ENCODE assay signal across 13 cellular contexts in genomic region chr1:31744165-31744888, GRCh38. TPM values are rescaled to one million over a fixed set of nuclear protein-coding genes. Genes with fewer than 3 reads are reported as not detected.
DNase-seq lines count a peak whose midpoint lies in the region; ATAC-seq, FAIRE-seq and TF ChIP-seq lines count a peak whose summit lies in the region.
"Had no signal": no experiment of that assay in that cellular context is flagged by ENCODE, and none has a peak within 500 bp of the region (broad histone marks: within the 10 kb centered on the region; RNA-seq: fewer than 3 reads in every experiment).

No MANE protein-coding gene starts in this region.

- intact Hi-C loops in activated B cell treated with CpG ODN at 0.5 μM for 24 hours (cut with micrococcal nuclease), result loop anchor here (2.0 kb wide), 2 partner anchors 16 to 30 kb away; no protein-coding TSS in a partner anchor

- no peaks in the 10 kb centered on the region for H3K9me3 ChIP-seq in BLaER1
- H3K9me3 ChIP-seq: suprapubic skin had no signal

- H3K27ac Mint-ChIP-seq in activated B cell treated with CpG ODN at 0.5 μM for 24 hours, result peak overlapping the region; percentile 50
- no peak overlapping the region for H3K27ac Mint-ChIP-seq in activated CD4-positive, alpha-beta memory T cell treated with anti-CD3 and anti-CD28 coated beads, Interleukin-2, amount 10 ng/mL, durations not matched to agents 7 days and 5 days
- H3K27ac Mint-ChIP-seq: activated naive CD4-positive, alpha-beta T cell treated with anti-CD3 and anti-CD28 coated beads, Interleukin-2, amount 50 U/mL, for 24 hours had no signal

- peak overlapping the region; percentile 35; the same call in 1 of the 2 replicates for H3K9ac ChIP-seq in BLaER1

- POLR2A ChIA-PET in activated B cell treated with CpG ODN at 0.5 μM for 24 hours (lab: Charles Lee), result interaction anchor here (0.6 kb wide), 2 partner anchors 19 to 563 kb away, joined by 6 read pairs; no protein-coding TSS in a partner anchor
- POLR2A ChIA-PET in activated CD4-positive, alpha-beta memory T cell treated with anti-CD3 and anti-CD28 coated beads, Interleukin-2, amount 10 ng/mL, durations not matched to agents 7 days and 5 days (lab: Charles Lee), result no interaction called here

- CTCF ChIA-PET in activated B cell treated with CpG ODN at 0.5 μM for 24 hours (lab: Charles Lee), result interaction anchor here (0.6 kb wide), 1 partner anchor 41 kb away, joined by 3 read pairs; no protein-coding TSS in a partner anchor
- CTCF ChIA-PET in activated CD4-positive, alpha-beta memory T cell treated with anti-CD3 and anti-CD28 coated beads, Interleukin-2, amount 10 ng/mL, durations not matched to agents 7 days and 5 days (lab: Charles Lee), result interaction anchor here (1.3 to 2.6 kb wide), 6 partner anchors 14 to 80 kb away, joined by 4 to 17 read pairs (median 6); partner anchors contain the start of gene COL16A1

- no peaks in the 10 kb centered on the region for H3K9me3 Mint-ChIP-seq in activated B cell treated with CpG ODN at 0.5 μM for 24 hours
- no peaks in the 10 kb centered on the region for H3K9me3 Mint-ChIP-seq in activated CD4-positive, alpha-beta memory T cell treated with anti-CD3 and anti-CD28 coated beads, Interleukin-2, amount 10 ng/mL, durations not matched to agents 7 days and 5 days
- H3K9me3 Mint-ChIP-seq: activated naive CD4-positive, alpha-beta T cell treated with anti-CD3 and anti-CD28 coated beads, Interleukin-2, amount 50 U/mL, for 24 hours had no signal

- DNase-seq in GM19239 (ENCODE audit: insufficient read length, low spot score) (peak; percentile 82), activated B cell treated with CpG ODN at 0.5 μM for 24 hours (no peak), activated gamma-delta T cell (lab: John Stamatoyannopoulos, UW) (no peak)
- DNase-seq in activated CD4-positive, alpha-beta memory T cell treated with anti-CD3 and anti-CD28 coated beads, Interleukin-2, amount 10 ng/mL, durations not matched to agents 7 days and 5 days, result no peak
- DNase-seq: activated CD4-positive, alpha-beta T cell treated with anti-CD3 and anti-CD28 coated beads, Interleukin-2, amount 50 U/mL, for 48 hours; OCI-M1 had no signal

- peak overlapping the region; percentile 39 for H3K27ac ChIP-seq in BLaER1
- H3K27ac ChIP-seq: suprapubic skin had no signal

- FAIRE-seq in GM19239 (lab: Jason Lieb, UNC), result peak; percentile 33
- FAIRE-seq: A204.1 had no signal

- H3K27me3 ChIP-seq in BLaER1, result no peaks in the 10 kb centered on the region
- H3K27me3 ChIP-seq: suprapubic skin had no signal

- peaks cover 80% of the 10 kb centered on the region for H3K4me1 ChIP-seq in BLaER1
- H3K4me1 ChIP-seq: suprapubic skin had no signal

- H3K36me3 Mint-ChIP-seq in activated B cell treated with CpG ODN at 0.5 μM for 24 hours (ENCODE audit: low read depth), result no peaks in the 10 kb centered on the region
- no peaks in the 10 kb centered on the region for H3K36me3 Mint-ChIP-seq in activated CD4-positive, alpha-beta memory T cell treated with anti-CD3 and anti-CD28 coated beads, Interleukin-2, amount 10 ng/mL, durations not matched to agents 7 days and 5 days (ENCODE audit: low read depth)
- H3K36me3 Mint-ChIP-seq: activated naive CD4-positive, alpha-beta T cell treated with anti-CD3 and anti-CD28 coated beads, Interleukin-2, amount 50 U/mL, for 24 hours had no signal

- peaks cover 42% of the 10 kb centered on the region for H3K4me1 Mint-ChIP-seq in activated B cell treated with CpG ODN at 0.5 μM for 24 hours
- H3K4me1 Mint-ChIP-seq in activated CD4-positive, alpha-beta memory T cell treated with anti-CD3 and anti-CD28 coated beads, Interleukin-2, amount 10 ng/mL, durations not matched to agents 7 days and 5 days, result peaks cover 15% of the 10 kb centered on the region

- H3K27me3 Mint-ChIP-seq in activated B cell treated with CpG ODN at 0.5 μM for 24 hours, result no peaks in the 10 kb centered on the region
- peaks cover 10% of the 10 kb centered on the region for H3K27me3 Mint-ChIP-seq in activated CD4-positive, alpha-beta memory T cell treated with anti-CD3 and anti-CD28 coated beads, Interleukin-2, amount 10 ng/mL, durations not matched to agents 7 days and 5 days
- H3K27me3 Mint-ChIP-seq: activated naive CD4-positive, alpha-beta T cell treated with anti-CD3 and anti-CD28 coated beads, Interleukin-2, amount 50 U/mL, for 24 hours had no signal

- no peaks in the 10 kb centered on the region for H4K20me1 ChIP-seq in BLaER1

- no peak for TF ChIP-seq CTCF in activated B cell treated with CpG ODN at 0.5 μM for 24 hours (IDR thresholded peaks at IDR 0.05)

- H3K4me3 ChIP-seq in BLaER1, result no peak overlapping the region
- H3K4me3 ChIP-seq: suprapubic skin had no signal

- H3K4me2 ChIP-seq in BLaER1, result peak overlapping the region; percentile 93

- peak overlapping the region; percentile 11 for H3K4me3 Mint-ChIP-seq in activated B cell treated with CpG ODN at 0.5 μM for 24 hours
- no peak overlapping the region for H3K4me3 Mint-ChIP-seq in activated CD4-positive, alpha-beta memory T cell treated with anti-CD3 and anti-CD28 coated beads, Interleukin-2, amount 10 ng/mL, durations not matched to agents 7 days and 5 days
- H3K4me3 Mint-ChIP-seq: activated naive CD4-positive, alpha-beta T cell treated with anti-CD3 and anti-CD28 coated beads, Interleukin-2, amount 50 U/mL, for 24 hours had no signal

- H3K36me3 ChIP-seq in BLaER1, result no peaks in the 10 kb centered on the region
- H3K36me3 ChIP-seq: suprapubic skin had no signal

- ATAC-seq in HG02852 (IDR thresholded peaks at IDR 0.05; ENCODE audit: unreplicated experiment), result peak; percentile 56
- peak; percentile 76 for ATAC-seq in activated B cell treated with CpG ODN at 0.5 μM for 24 hours (ENCODE audit: low read depth)
- no peak for ATAC-seq in GM19467 (IDR thresholded peaks at IDR 0.05; ENCODE audit: unreplicated experiment)
- ATAC-seq in HG03108 (IDR thresholded peaks at IDR 0.05; ENCODE audit: unreplicated experiment), result no peak

RNA-seq across cellular contexts. Expression of gene ADGRB2, which starts 19.8 kb away (rescaled TPM):
- 6.3 and 6.5 TPM in 2 replicates for total RNA-seq in activated B cell treated with CpG ODN at 0.5 μM for 24 hours
- under 1 TPM; 0.68 to 0.81 TPM for total RNA-seq in activated CD4-positive, alpha-beta memory T cell treated with anti-CD3 and anti-CD28 coated beads, Interleukin-2, amount 10 ng/mL, durations not matched to agents 7 days and 5 days

RNA-seq across cellular contexts. Expression of gene COL16A1, which starts 40.5 kb away (rescaled TPM):
- 0.17 and 0.31 TPM in 2 replicates for total RNA-seq in activated B cell treated with CpG ODN at 0.5 μM for 24 hours
- total RNA-seq in activated CD4-positive, alpha-beta memory T cell treated with anti-CD3 and anti-CD28 coated beads, Interleukin-2, amount 10 ng/mL, durations not matched to agents 7 days and 5 days, result not detected

Comparison
In these comparisons a context has a peak if more than half of its experiments do, and no peak if none do; other contexts are left out.
1. ATAC-seq: peak in HG02852 (single experiment) and activated B cell treated with CpG ODN at 0.5 μM for 24 hours (single experiment); none in GM19467 (single experiment) and HG03108 (single experiment).